Comparison of ENCODE assay signal across 17 cellular contexts in the genomic region with DNA sequence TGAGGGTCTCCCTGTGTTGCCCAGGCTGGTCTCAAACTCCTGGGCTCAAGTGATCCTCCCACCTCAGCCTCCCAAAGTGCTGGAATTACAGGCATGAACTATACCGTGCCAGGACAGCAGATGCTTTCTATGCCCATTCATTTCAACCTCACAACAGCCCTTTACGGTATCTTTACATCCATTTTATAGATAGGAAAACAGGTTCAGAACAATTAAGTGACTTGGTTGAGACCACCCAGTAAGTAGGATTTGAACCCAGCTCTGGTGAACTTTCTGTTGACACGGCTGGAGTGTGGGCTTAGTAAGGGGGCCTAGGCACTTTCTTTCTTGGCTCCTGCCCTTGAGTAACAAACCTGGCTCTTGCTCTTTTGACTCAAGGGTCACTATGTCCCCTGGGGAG. TPM values are rescaled to one million over a fixed set of nuclear protein-coding genes. Genes with fewer than 3 reads are reported as not detected.
A peak's percentile ranks its signal among the peaks of the same experiment; 100 is the strongest.
DNase-seq lines count a peak whose midpoint lies in the region; ATAC-seq and TF ChIP-seq lines count a peak whose summit lies in the region.
"Had no signal": no experiment of that assay in that cellular context is flagged by ENCODE, and none has a peak within 500 bp of the region (broad histone marks: within the 10 kb centered on the region; RNA-seq: fewer than 3 reads in every experiment).

No MANE protein-coding gene starts in this region.

- no peaks in the 10 kb centered on the region for H3K36me3 Mint-ChIP-seq in activated T-helper 1 cell treated with anti-CD3 and anti-CD28 coated beads, Interleukin-12 subunit alpha, Interleukin-12 subunit beta, Interleukin-2, Interleukin-4 antibody, amounts not matched to agents 30 ng/mL and 10 ng/mL and 1 ng/mL, durations not matched to agents 14 hours and 24 hours and 36 hours (ENCODE audit: low read depth)
- no peaks in the 10 kb centered on the region for H3K36me3 Mint-ChIP-seq in memory B cell
- H3K36me3 Mint-ChIP-seq in stimulated activated memory B cell treated with anti-CD40 and anti-IgM and Interleukin-4, amounts not matched to agents 10 μg/mL and 1 μg/mL and 100 μg/mL, for 72 hours, result no peaks in the 10 kb centered on the region

- no peaks in the 10 kb centered on the region for H3K9me3 ChIP-seq in DOHH2 (ENCODE audit: control insufficient read depth, insufficient read depth, low read length)

- H3K27ac ChIP-seq in DOHH2 (ENCODE audit: low read depth, low read length), result peak overlapping the region; percentile 82
- H3K27ac ChIP-seq: C4-2B, PC-9, RWPE1 had no signal

- no peaks in the 10 kb centered on the region for H4K20me1 ChIP-seq in DOHH2 (ENCODE audit: control insufficient read depth, insufficient read depth, low read depth, low read length)

- H3K27me3 Mint-ChIP-seq in activated T-helper 1 cell treated with anti-CD3 and anti-CD28 coated beads, Interleukin-12 subunit alpha, Interleukin-12 subunit beta, Interleukin-2, Interleukin-4 antibody, amounts not matched to agents 30 ng/mL and 10 ng/mL and 1 ng/mL, durations not matched to agents 14 hours and 24 hours and 36 hours (ENCODE audit: insufficient read depth), result no peaks in the 10 kb centered on the region
- no peaks in the 10 kb centered on the region for H3K27me3 Mint-ChIP-seq in memory B cell
- H3K27me3 Mint-ChIP-seq in stimulated activated memory B cell treated with anti-CD40 and anti-IgM and Interleukin-4, amounts not matched to agents 10 μg/mL and 1 μg/mL and 100 μg/mL, for 72 hours, result no peaks in the 10 kb centered on the region

- H3K4me1 Mint-ChIP-seq in activated T-helper 1 cell treated with anti-CD3 and anti-CD28 coated beads, Interleukin-12 subunit alpha, Interleukin-12 subunit beta, Interleukin-2, Interleukin-4 antibody, amounts not matched to agents 30 ng/mL and 10 ng/mL and 1 ng/mL, durations not matched to agents 14 hours and 24 hours and 36 hours (ENCODE audit: low read depth), result peaks cover 19% of the 10 kb centered on the region
- H3K4me1 Mint-ChIP-seq in memory B cell, result peaks cover 35% of the 10 kb centered on the region
- peaks cover 73% of the 10 kb centered on the region for H3K4me1 Mint-ChIP-seq in stimulated activated memory B cell treated with anti-CD40 and anti-IgM and Interleukin-4, amounts not matched to agents 10 μg/mL and 1 μg/mL and 100 μg/mL, for 72 hours

- no peaks in the 10 kb centered on the region for H3K9me3 Mint-ChIP-seq in activated T-helper 1 cell treated with anti-CD3 and anti-CD28 coated beads, Interleukin-12 subunit alpha, Interleukin-12 subunit beta, Interleukin-2, Interleukin-4 antibody, amounts not matched to agents 30 ng/mL and 10 ng/mL and 1 ng/mL, durations not matched to agents 14 hours and 24 hours and 36 hours
- H3K9me3 Mint-ChIP-seq in memory B cell, result no peaks in the 10 kb centered on the region
- no peaks in the 10 kb centered on the region for H3K9me3 Mint-ChIP-seq in stimulated activated memory B cell treated with anti-CD40 and anti-IgM and Interleukin-4, amounts not matched to agents 10 μg/mL and 1 μg/mL and 100 μg/mL, for 72 hours

- peaks cover 82% of the 10 kb centered on the region for H3K4me1 ChIP-seq in DOHH2 (ENCODE audit: control insufficient read depth, low read length)

- H3K27ac Mint-ChIP-seq in activated T-helper 1 cell treated with anti-CD3 and anti-CD28 coated beads, Interleukin-12 subunit alpha, Interleukin-12 subunit beta, Interleukin-2, Interleukin-4 antibody, amounts not matched to agents 30 ng/mL and 10 ng/mL and 1 ng/mL, durations not matched to agents 14 hours and 24 hours and 36 hours, result peak overlapping the region; percentile 18
- H3K27ac Mint-ChIP-seq in memory B cell, result peak overlapping the region; percentile 50
- H3K27ac Mint-ChIP-seq in stimulated activated memory B cell treated with anti-CD40 and anti-IgM and Interleukin-4, amounts not matched to agents 10 μg/mL and 1 μg/mL and 100 μg/mL, for 72 hours, result peak overlapping the region; percentile 78

- H3K36me3 ChIP-seq in DOHH2 (ENCODE audit: control insufficient read depth, low read length), result no peaks in the 10 kb centered on the region

- ATAC-seq in memory B cell (ENCODE audit: low read depth) (no peak), HG03469 (IDR thresholded peaks at IDR 0.05; ENCODE audit: unreplicated experiment) (no peak), HG02759 (IDR thresholded peaks at IDR 0.05; ENCODE audit: unreplicated experiment) (no peak), GM21423 (IDR thresholded peaks at IDR 0.05; ENCODE audit: unreplicated experiment) (no peak)
- no peak for ATAC-seq in stimulated activated memory B cell treated with anti-CD40 and anti-IgM and Interleukin-4, amounts not matched to agents 10 μg/mL and 1 μg/mL and 100 μg/mL, for 72 hours

- H3K9me2 ChIP-seq in DOHH2 (replicated peaks; ENCODE audit: control insufficient read depth, low read length), result no peaks in the 10 kb centered on the region

- H3F3A ChIP-seq in DOHH2 (ENCODE audit: control insufficient read depth, insufficient read depth), result peaks cover 20% of the 10 kb centered on the region

- intact Hi-C loops in activated T-helper 1 cell treated with anti-CD3 and anti-CD28 coated beads, Interleukin-12 subunit alpha, Interleukin-12 subunit beta, Interleukin-2, Interleukin-4 antibody, amounts not matched to agents 30 ng/mL and 10 ng/mL and 1 ng/mL, durations not matched to agents 14 hours and 24 hours and 36 hours (cut with micrococcal nuclease), result no loop called here

- no peak for TF ChIP-seq CTCF in DOHH2 (IDR thresholded peaks at IDR 0.05; ENCODE audit: low read depth, low read length, poor library complexity, severe bottlenecking)

- H3K4me3 Mint-ChIP-seq in activated T-helper 1 cell treated with anti-CD3 and anti-CD28 coated beads, Interleukin-12 subunit alpha, Interleukin-12 subunit beta, Interleukin-2, Interleukin-4 antibody, amounts not matched to agents 30 ng/mL and 10 ng/mL and 1 ng/mL, durations not matched to agents 14 hours and 24 hours and 36 hours, result no peak overlapping the region
- H3K4me3 Mint-ChIP-seq in memory B cell, result peak overlapping the region; percentile 8
- no peak overlapping the region for H3K4me3 Mint-ChIP-seq in stimulated activated memory B cell treated with anti-CD40 and anti-IgM and Interleukin-4, amounts not matched to agents 10 μg/mL and 1 μg/mL and 100 μg/mL, for 72 hours

- DNase-seq in activated T-helper 1 cell treated with anti-CD3 and anti-CD28 coated beads, Interleukin-12 subunit alpha, Interleukin-12 subunit beta, Interleukin-2, Interleukin-4 antibody, amounts not matched to agents 30 ng/mL and 10 ng/mL and 1 ng/mL, durations not matched to agents 14 hours and 24 hours and 36 hours (ENCODE audit: low spot score), result no peak
- DNase-seq in memory B cell (ENCODE audit: low spot score in 2 of 2) (no peak), NCI-H69 (lab: John Stamatoyannopoulos, UW) (no peak)
- DNase-seq: DMS79 treated with DMSO at 0.1 percent for 48 hours, Karpas-422, NCI-H1417 treated with DMSO at 0.1 percent for 48 hours, NCI-H187 treated with DMSO at 0.1 percent for 48 hours, NCI-H226, NCI-H524 treated with DMSO at 0.1 percent for 48 hours, PC-9 had no signal

- H3K4me3 ChIP-seq in DOHH2 (ENCODE audit: low read length), result peak overlapping the region; percentile 42
- H3K4me3 ChIP-seq: PC-9 had no signal

- H3K4me2 ChIP-seq in DOHH2 (ENCODE audit: low read length), result peak overlapping the region; percentile 54
- H3K4me2 ChIP-seq: PC-9 had no signal

- H3K79me2 ChIP-seq in DOHH2 (ENCODE audit: control insufficient read depth, low read length), result peaks cover 10% of the 10 kb centered on the region

- H3K27me3 ChIP-seq in DOHH2 (ENCODE audit: control insufficient read depth, low read length), result no peaks in the 10 kb centered on the region

RNA-seq across cellular contexts. Expression of a gene that starts 25.7 kb away (rescaled TPM):
- total RNA-seq in activated T-helper 1 cell treated with anti-CD3 and anti-CD28 coated beads, Interleukin-12 subunit alpha, Interleukin-12 subunit beta, Interleukin-2, Interleukin-4 antibody, amounts not matched to agents 30 ng/mL and 10 ng/mL and 1 ng/mL, durations not matched to agents 14 hours and 24 hours and 36 hours, result 1.6 and 2.1 TPM in 2 replicates

RNA-seq across cellular contexts. Expression of a gene that starts 39.2 kb away (rescaled TPM):
- 46.0 and 46.4 TPM in 2 replicates for total RNA-seq in activated T-helper 1 cell treated with anti-CD3 and anti-CD28 coated beads, Interleukin-12 subunit alpha, Interleukin-12 subunit beta, Interleukin-2, Interleukin-4 antibody, amounts not matched to agents 30 ng/mL and 10 ng/mL and 1 ng/mL, durations not matched to agents 14 hours and 24 hours and 36 hours

Comparison
In these comparisons a context has a peak if more than half of its experiments do, and no peak if none do; other contexts are left out.
1. H3K27ac Mint-ChIP-seq: peak in every context shown above with its lines; median percentile 78 in stimulated activated memory B cell treated with anti-CD40 and anti-IgM and Interleukin-4, amounts not matched to agents 10 μg/mL and 1 μg/mL and 100 μg/mL, for 72 hours; 50 in memory B cell; 18 in activated T-helper 1 cell treated with anti-CD3 and anti-CD28 coated beads, Interleukin-12 subunit alpha, Interleukin-12 subunit beta, Interleukin-2, Interleukin-4 antibody, amounts not matched to agents 30 ng/mL and 10 ng/mL and 1 ng/mL, durations not matched to agents 14 hours and 24 hours and 36 hours.